In genomic region chr3:155388417-155388816, GRCh38 we compare ENCODE assay signal across 34 cellular contexts.
"Had no signal": no experiment of that assay in that cellular context is flagged by ENCODE, and none has a peak within 500 bp of the region (broad histone marks: within the 10 kb centered on the region; RNA-seq: fewer than 3 reads in every experiment).

No MANE protein-coding gene starts in this region.

- H3K27me3 Mint-ChIP-seq: natural killer cell treated with Interleukin-12 subunit alpha and Interleukin-12 subunit beta and Interleukin-15 and Interleukin-18, amount 100 ng/mL, for 72 hours had no signal

- H3K9me3 ChIP-seq: neutrophil, pancreas, psoas muscle, right lobe of liver, sigmoid colon, spleen, suprapubic skin, testis, tibial artery, transverse colon, upper lobe of right lung, uterus had no signal

- H3K27ac ChIP-seq: neutrophil, pancreas, psoas muscle, right lobe of liver, sigmoid colon, skin epidermis, spleen, suprapubic skin, testis, tibial artery, transverse colon, upper lobe of right lung, uterus had no signal

- H3K36me3 Mint-ChIP-seq: naive B cell; naive thymus-derived CD8-positive, alpha-beta T cell; natural killer cell treated with Interleukin-12 subunit alpha and Interleukin-12 subunit beta and Interleukin-15 and Interleukin-18, amount 100 ng/mL, for 72 hours; stimulated activated memory B cell treated with anti-CD40 and anti-IgM and Interleukin-4, amounts not matched to agents 10 μg/mL and 1 μg/mL and 100 μg/mL, for 72 hours; type B pancreatic cell had no signal

- DNase-seq: naive B cell; naive thymus-derived CD8-positive, alpha-beta T cell; nephron progenitor cell; nucleus accumbens; pancreas; posterior cingulate gyrus; psoas muscle; right cardiac atrium; right lobe of liver; sigmoid colon; spleen; stimulated activated CD4-positive, alpha-beta T cell treated with anti-CD3 and anti-CD28 coated beads, Interleukin-12 subunit alpha, Interleukin-12 subunit beta, amount 100 ng/mL, for 4 hours; stimulated activated CD4-positive, alpha-beta T cell treated with anti-CD3 and anti-CD28 coated beads, Interleukin-1b, Interleukin-23, amount 100 ng/mL, for 48 hours; stimulated activated CD4-positive, alpha-beta T cell treated with anti-CD3 and anti-CD28 coated beads, Interleukin-4, amount 100 ng/mL, for 1 hour; stimulated activated CD4-positive, alpha-beta T cell treated with anti-CD3 and anti-CD28 coated beads, Interleukin-4, amount 100 ng/mL, for 4 hours; stimulated activated CD8-positive, alpha-beta memory T cell treated with anti-CD3 and anti-CD28 coated beads, Interleukin-4, amount 100 ng/mL, for 48 hours; stimulated activated naive CD4-positive, alpha-beta T cell; stimulated activated naive CD8-positive, alpha-beta T cell treated with anti-CD3 and anti-CD28 coated beads, Interleukin-15, amount 100 ng/mL, for 72 hours; stimulated activated naive CD8-positive, alpha-beta T cell treated with anti-CD3 and anti-CD28 coated beads, Interleukin-15, Interleukin-2, amounts not matched to agents 100 U/mL and 50 U/mL, for 24 hours; substantia nigra; testis; tibial artery; transverse colon; upper lobe of right lung; uterus had no signal

- H3K4me1 ChIP-seq: pancreas, right lobe of liver, spleen, testis, uterus had no signal

- ATAC-seq: naive thymus-derived CD8-positive, alpha-beta T cell; natural killer cell treated with Interleukin-12 subunit alpha and Interleukin-12 subunit beta and Interleukin-15 and Interleukin-18, amount 100 ng/mL, for 72 hours; pancreas; psoas muscle; right cardiac atrium; right lobe of liver; stimulated activated memory B cell treated with anti-CD40 and anti-IgM and Interleukin-4, amounts not matched to agents 10 μg/mL and 1 μg/mL and 100 μg/mL, for 72 hours; stimulated activated naive CD8-positive, alpha-beta T cell treated with anti-CD3 and anti-CD28 coated beads, Interleukin-15, amount 100 ng/mL, for 72 hours; stimulated activated naive CD8-positive, alpha-beta T cell treated with anti-CD3 and anti-CD28 coated beads, Interleukin-15, Interleukin-2, amounts not matched to agents 100 U/mL and 50 U/mL, for 24 hours; upper lobe of right lung had no signal

- H3K4me1 Mint-ChIP-seq: naive B cell; naive thymus-derived CD8-positive, alpha-beta T cell; neural crest cell; stimulated activated memory B cell treated with anti-CD40 and anti-IgM and Interleukin-4, amounts not matched to agents 10 μg/mL and 1 μg/mL and 100 μg/mL, for 72 hours; stimulated activated naive CD8-positive, alpha-beta T cell treated with anti-CD3 and anti-CD28 coated beads, Interleukin-15, amount 100 ng/mL, for 72 hours had no signal

- H3K27ac Mint-ChIP-seq: naive B cell; naive thymus-derived CD8-positive, alpha-beta T cell; natural killer cell treated with Interleukin-12 subunit alpha and Interleukin-12 subunit beta and Interleukin-15 and Interleukin-18, amount 100 ng/mL, for 72 hours; nephron progenitor cell; progenitor cell of endocrine pancreas; stimulated activated memory B cell treated with anti-CD40 and anti-IgM and Interleukin-4, amounts not matched to agents 10 μg/mL and 1 μg/mL and 100 μg/mL, for 72 hours; stimulated activated naive CD8-positive, alpha-beta T cell treated with anti-CD3 and anti-CD28 coated beads, Interleukin-15, amount 100 ng/mL, for 72 hours; type B pancreatic cell had no signal

- H3K4me3 Mint-ChIP-seq: naive B cell; naive thymus-derived CD8-positive, alpha-beta T cell; natural killer cell treated with Interleukin-12 subunit alpha and Interleukin-12 subunit beta and Interleukin-15 and Interleukin-18, amount 100 ng/mL, for 72 hours; nephron progenitor cell; neural crest cell; stimulated activated memory B cell treated with anti-CD40 and anti-IgM and Interleukin-4, amounts not matched to agents 10 μg/mL and 1 μg/mL and 100 μg/mL, for 72 hours; stimulated activated naive CD8-positive, alpha-beta T cell treated with anti-CD3 and anti-CD28 coated beads, Interleukin-15, amount 100 ng/mL, for 72 hours; type B pancreatic cell had no signal

- H3K4me3 ChIP-seq: pancreas, psoas muscle, right lobe of liver, sigmoid colon, skin epidermis, smooth muscle cell, spleen, suprapubic skin, testis, tibial artery, transverse colon, upper lobe of right lung, uterus had no signal

- H3K4me2 ChIP-seq: smooth muscle cell had no signal

- H3K27me3 ChIP-seq: neutrophil, pancreas, right lobe of liver, sigmoid colon, spleen, suprapubic skin, testis, tibial artery, transverse colon, upper lobe of right lung, uterus had no signal

- H3K9me3 Mint-ChIP-seq: naive B cell; naive thymus-derived CD8-positive, alpha-beta T cell; natural killer cell treated with Interleukin-12 subunit alpha and Interleukin-12 subunit beta and Interleukin-15 and Interleukin-18, amount 100 ng/mL, for 72 hours; nephron progenitor cell; neural crest cell; stimulated activated memory B cell treated with anti-CD40 and anti-IgM and Interleukin-4, amounts not matched to agents 10 μg/mL and 1 μg/mL and 100 μg/mL, for 72 hours; stimulated activated naive CD8-positive, alpha-beta T cell treated with anti-CD3 and anti-CD28 coated beads, Interleukin-15, amount 100 ng/mL, for 72 hours; type B pancreatic cell had no signal

- H3K36me3 ChIP-seq: neutrophil, pancreas, right lobe of liver, sigmoid colon, spleen, suprapubic skin, tibial artery, transverse colon, upper lobe of right lung, uterus had no signal
